Comparison of ENCODE assay signal across 1 cellular context in the genomic region with DNA sequence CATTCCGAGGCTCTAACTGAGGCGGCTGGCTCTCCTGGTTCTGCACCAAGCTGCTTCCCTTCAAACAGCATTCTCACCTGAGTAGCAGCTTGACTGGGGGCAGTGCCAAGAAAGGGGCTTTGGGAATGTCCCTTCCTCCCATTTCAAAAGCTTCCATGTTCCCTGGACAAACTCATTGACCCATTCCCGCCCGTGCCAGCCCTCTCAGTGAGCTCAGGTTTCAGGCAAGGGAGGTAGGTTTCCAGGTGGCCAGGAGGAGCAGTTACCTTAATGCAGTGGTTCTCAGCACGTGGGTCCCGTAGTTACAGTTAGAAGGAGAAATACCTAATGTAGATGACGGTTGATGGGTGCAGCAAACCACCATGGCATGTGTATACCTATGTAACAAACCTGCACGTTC.
TF ChIP-seq lines count a peak whose summit lies in the region.

No MANE protein-coding gene starts in this region.

TF ChIP-seq in GM23338, 12 proteins besides CTCF, POLR2A, EP300 and RAD21 (continued from another document):
- TF ChIP-seq, protein P1, sequence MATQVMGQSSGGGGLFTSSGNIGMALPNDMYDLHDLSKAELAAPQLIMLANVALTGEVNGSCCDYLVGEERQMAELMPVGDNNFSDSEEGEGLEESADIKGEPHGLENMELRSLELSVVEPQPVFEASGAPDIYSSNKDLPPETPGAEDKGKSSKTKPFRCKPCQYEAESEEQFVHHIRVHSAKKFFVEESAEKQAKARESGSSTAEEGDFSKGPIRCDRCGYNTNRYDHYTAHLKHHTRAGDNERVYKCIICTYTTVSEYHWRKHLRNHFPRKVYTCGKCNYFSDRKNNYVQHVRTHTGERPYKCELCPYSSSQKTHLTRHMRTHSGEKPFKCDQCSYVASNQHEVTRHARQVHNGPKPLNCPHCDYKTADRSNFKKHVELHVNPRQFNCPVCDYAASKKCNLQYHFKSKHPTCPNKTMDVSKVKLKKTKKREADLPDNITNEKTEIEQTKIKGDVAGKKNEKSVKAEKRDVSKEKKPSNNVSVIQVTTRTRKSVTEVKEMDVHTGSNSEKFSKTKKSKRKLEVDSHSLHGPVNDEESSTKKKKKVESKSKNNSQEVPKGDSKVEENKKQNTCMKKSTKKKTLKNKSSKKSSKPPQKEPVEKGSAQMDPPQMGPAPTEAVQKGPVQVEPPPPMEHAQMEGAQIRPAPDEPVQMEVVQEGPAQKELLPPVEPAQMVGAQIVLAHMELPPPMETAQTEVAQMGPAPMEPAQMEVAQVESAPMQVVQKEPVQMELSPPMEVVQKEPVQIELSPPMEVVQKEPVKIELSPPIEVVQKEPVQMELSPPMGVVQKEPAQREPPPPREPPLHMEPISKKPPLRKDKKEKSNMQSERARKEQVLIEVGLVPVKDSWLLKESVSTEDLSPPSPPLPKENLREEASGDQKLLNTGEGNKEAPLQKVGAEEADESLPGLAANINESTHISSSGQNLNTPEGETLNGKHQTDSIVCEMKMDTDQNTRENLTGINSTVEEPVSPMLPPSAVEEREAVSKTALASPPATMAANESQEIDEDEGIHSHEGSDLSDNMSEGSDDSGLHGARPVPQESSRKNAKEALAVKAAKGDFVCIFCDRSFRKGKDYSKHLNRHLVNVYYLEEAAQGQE (IDR thresholded peaks at IDR 0.05; ENCODE audit: unreplicated experiment), result no peak
- TF ChIP-seq CREB1 (CRISPR knock-in tag; IDR thresholded peaks at IDR 0.05; ENCODE audit: low read depth) (no peak), ZNF114 (CRISPR knock-in tag; IDR thresholded peaks at IDR 0.05) (no peak), EZH2 (IDR thresholded peaks at IDR 0.05; ENCODE audit: low read depth, unreplicated experiment) (no peak), POLR2AphosphoS5 (IDR thresholded peaks at IDR 0.05; ENCODE audit: low read depth) (no peak), NANOG (IDR thresholded peaks at IDR 0.05; ENCODE audit: borderline replicate concordance) (no peak), ZNF331 (CRISPR knock-in tag; IDR thresholded peaks at IDR 0.05; ENCODE audit: low read depth) (no peak), JUNB (IDR thresholded peaks at IDR 0.05; ENCODE audit: unreplicated experiment) (no peak), ETS1 (IDR thresholded peaks at IDR 0.05) (no peak)
TF ChIP-seq in GM23338: peak in this region for 0.
